In the genomic region with DNA sequence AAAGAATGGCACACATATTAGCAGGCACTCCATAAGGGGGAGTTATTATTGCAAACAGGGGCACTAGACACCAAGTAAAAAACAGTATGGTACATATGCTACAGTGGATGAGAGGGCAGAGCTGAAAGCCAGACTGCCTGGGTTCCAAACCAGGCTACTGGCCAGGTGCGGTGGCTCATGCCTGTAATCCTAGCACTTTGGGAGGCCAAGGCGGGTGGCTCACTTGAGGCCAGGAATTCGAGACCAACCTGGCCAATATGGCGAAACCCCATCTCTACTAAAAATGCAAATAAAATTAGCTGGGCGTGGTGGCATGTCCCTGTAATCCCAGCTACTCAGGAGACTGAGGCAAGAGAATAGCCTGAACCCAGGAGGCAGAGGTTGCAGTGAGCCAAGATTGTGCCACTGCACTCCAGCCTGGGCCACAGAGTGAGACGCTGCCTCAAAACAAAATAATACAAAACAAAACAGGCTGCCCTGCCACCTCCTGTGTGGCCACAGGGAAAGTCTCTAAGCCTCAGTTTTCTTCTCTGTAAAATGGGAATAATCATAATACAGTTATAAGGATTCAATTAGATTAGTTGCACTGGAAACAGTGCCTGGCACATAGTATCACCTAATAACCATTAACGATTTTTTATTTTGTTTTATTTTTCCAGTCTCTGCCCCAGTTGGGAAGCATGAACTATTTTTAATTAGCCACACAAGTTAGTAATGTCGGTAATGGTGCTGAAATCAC, we compare ENCODE assay signal across 1 cellular context.
TF ChIP-seq lines count a peak whose summit lies in the region.

No MANE protein-coding gene starts in this region.

TF ChIP-seq in K562, 482 proteins besides CTCF, POLR2A, EP300 and RAD21:
- TF ChIP-seq, protein P1, sequence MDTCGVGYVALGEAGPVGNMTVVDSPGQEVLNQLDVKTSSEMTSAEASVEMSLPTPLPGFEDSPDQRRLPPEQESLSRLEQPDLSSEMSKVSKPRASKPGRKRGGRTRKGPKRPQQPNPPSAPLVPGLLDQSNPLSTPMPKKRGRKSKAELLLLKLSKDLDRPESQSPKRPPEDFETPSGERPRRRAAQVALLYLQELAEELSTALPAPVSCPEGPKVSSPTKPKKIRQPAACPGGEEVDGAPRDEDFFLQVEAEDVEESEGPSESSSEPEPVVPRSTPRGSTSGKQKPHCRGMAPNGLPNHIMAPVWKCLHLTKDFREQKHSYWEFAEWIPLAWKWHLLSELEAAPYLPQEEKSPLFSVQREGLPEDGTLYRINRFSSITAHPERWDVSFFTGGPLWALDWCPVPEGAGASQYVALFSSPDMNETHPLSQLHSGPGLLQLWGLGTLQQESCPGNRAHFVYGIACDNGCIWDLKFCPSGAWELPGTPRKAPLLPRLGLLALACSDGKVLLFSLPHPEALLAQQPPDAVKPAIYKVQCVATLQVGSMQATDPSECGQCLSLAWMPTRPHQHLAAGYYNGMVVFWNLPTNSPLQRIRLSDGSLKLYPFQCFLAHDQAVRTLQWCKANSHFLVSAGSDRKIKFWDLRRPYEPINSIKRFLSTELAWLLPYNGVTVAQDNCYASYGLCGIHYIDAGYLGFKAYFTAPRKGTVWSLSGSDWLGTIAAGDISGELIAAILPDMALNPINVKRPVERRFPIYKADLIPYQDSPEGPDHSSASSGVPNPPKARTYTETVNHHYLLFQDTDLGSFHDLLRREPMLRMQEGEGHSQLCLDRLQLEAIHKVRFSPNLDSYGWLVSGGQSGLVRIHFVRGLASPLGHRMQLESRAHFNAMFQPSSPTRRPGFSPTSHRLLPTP (IDR thresholded peaks at IDR 0.05; ENCODE audit: borderline replicate concordance, extremely low read depth, insufficient read length): no peak
- no peak for TF ChIP-seq MAFK (IDR thresholded peaks at IDR 0.05; ENCODE audit: low read length)
- TF ChIP-seq, protein P2, sequence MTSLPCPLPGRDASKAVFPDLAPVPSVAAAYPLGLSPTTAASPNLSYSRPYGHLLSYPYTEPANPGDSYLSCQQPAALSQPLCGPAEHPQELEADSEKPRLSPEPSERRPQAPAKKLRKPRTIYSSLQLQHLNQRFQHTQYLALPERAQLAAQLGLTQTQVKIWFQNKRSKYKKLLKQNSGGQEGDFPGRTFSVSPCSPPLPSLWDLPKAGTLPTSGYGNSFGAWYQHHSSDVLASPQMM (CRISPR knock-in tag; IDR thresholded peaks at IDR 0.05): no peak
- no peak for TF ChIP-seq MCM7 (IDR thresholded peaks at IDR 0.05)
- TF ChIP-seq CBX5 (IDR thresholded peaks at IDR 0.05; ENCODE audit: borderline replicate concordance, low read depth): no peak
- TF ChIP-seq, protein P3, sequence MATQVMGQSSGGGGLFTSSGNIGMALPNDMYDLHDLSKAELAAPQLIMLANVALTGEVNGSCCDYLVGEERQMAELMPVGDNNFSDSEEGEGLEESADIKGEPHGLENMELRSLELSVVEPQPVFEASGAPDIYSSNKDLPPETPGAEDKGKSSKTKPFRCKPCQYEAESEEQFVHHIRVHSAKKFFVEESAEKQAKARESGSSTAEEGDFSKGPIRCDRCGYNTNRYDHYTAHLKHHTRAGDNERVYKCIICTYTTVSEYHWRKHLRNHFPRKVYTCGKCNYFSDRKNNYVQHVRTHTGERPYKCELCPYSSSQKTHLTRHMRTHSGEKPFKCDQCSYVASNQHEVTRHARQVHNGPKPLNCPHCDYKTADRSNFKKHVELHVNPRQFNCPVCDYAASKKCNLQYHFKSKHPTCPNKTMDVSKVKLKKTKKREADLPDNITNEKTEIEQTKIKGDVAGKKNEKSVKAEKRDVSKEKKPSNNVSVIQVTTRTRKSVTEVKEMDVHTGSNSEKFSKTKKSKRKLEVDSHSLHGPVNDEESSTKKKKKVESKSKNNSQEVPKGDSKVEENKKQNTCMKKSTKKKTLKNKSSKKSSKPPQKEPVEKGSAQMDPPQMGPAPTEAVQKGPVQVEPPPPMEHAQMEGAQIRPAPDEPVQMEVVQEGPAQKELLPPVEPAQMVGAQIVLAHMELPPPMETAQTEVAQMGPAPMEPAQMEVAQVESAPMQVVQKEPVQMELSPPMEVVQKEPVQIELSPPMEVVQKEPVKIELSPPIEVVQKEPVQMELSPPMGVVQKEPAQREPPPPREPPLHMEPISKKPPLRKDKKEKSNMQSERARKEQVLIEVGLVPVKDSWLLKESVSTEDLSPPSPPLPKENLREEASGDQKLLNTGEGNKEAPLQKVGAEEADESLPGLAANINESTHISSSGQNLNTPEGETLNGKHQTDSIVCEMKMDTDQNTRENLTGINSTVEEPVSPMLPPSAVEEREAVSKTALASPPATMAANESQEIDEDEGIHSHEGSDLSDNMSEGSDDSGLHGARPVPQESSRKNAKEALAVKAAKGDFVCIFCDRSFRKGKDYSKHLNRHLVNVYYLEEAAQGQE (CRISPR knock-in tag; IDR thresholded peaks at IDR 0.05; ENCODE audit: low read depth): no peak
- no peak for TF ChIP-seq PHF8 (IDR thresholded peaks at IDR 0.05; ENCODE audit: borderline replicate concordance, low read length)
- TF ChIP-seq LCOR (CRISPR knock-in tag; IDR thresholded peaks at IDR 0.05): no peak
- TF ChIP-seq, protein P4, sequence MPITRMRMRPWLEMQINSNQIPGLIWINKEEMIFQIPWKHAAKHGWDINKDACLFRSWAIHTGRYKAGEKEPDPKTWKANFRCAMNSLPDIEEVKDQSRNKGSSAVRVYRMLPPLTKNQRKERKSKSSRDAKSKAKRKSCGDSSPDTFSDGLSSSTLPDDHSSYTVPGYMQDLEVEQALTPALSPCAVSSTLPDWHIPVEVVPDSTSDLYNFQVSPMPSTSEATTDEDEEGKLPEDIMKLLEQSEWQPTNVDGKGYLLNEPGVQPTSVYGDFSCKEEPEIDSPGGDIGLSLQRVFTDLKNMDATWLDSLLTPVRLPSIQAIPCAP (CRISPR knock-in tag; IDR thresholded peaks at IDR 0.05; ENCODE audit: borderline replicate concordance): no peak
- no peak for TF ChIP-seq ATF1 (CRISPR knock-in tag; IDR thresholded peaks at IDR 0.05)
- no peak for TF ChIP-seq ATF1 (tag; IDR thresholded peaks at IDR 0.05)
- TF ChIP-seq, protein P5, sequence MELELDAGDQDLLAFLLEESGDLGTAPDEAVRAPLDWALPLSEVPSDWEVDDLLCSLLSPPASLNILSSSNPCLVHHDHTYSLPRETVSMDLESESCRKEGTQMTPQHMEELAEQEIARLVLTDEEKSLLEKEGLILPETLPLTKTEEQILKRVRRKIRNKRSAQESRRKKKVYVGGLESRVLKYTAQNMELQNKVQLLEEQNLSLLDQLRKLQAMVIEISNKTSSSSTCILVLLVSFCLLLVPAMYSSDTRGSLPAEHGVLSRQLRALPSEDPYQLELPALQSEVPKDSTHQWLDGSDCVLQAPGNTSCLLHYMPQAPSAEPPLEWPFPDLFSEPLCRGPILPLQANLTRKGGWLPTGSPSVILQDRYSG (tag; conservative IDR thresholded peaks at IDR 0.05; ENCODE audit: low read depth): no peak
- TF ChIP-seq SUPT5H (IDR thresholded peaks at IDR 0.05): no peak
- TF ChIP-seq RBM25 (IDR thresholded peaks at IDR 0.05; ENCODE audit: low read depth, low read length, severe bottlenecking): peak; percentile 83
- TF ChIP-seq MTA3 (IDR thresholded peaks at IDR 0.05; ENCODE audit: borderline replicate concordance): no peak
- TF ChIP-seq ADNP (tag; IDR thresholded peaks at IDR 0.05): peak; percentile 56; the same call in 1 of the 2 replicates
